Comparison of ENCODE assay signal across 17 cellular contexts in genomic region chr7:158420591-158421340, GRCh38.
DNase-seq lines count a peak whose midpoint lies in the region; ATAC-seq and TF ChIP-seq lines count a peak whose summit lies in the region.
"Had no signal": no experiment of that assay in that cellular context is flagged by ENCODE, and none has a peak within 500 bp of the region (broad histone marks: within the 10 kb centered on the region; RNA-seq: fewer than 3 reads in every experiment).

No MANE protein-coding gene starts in this region.

- intact Hi-C loops in cardiac septum (cut with DNase I) (no loop called here), heart right ventricle (cut with DNase I) (no loop called here)

- H3K9me3 ChIP-seq in heart right ventricle, result peaks cover 0 to 4% (median 0%) of the 10 kb centered on the region in 11 donors
- H3K9me3 ChIP-seq: HAP-1 had no signal

- H3K27ac ChIP-seq in heart right ventricle, result no peak overlapping the region
- H3K27ac ChIP-seq: BLaER1, GM23248, HL-60 had no signal

- no peak overlapping the region for H3K4me3 ChIP-seq in heart right ventricle
- H3K4me3 ChIP-seq: BLaER1, GM12878, GM23248, HAP-1 had no signal

- ATAC-seq in heart right ventricle (no peak), GM19455 (IDR thresholded peaks at IDR 0.05; ENCODE audit: unreplicated experiment) (no peak)
- ATAC-seq: GM12878 had no signal

- TF ChIP-seq CTCF in heart right ventricle (IDR thresholded peaks at IDR 0.05) (no peak), GM20000 (IDR thresholded peaks at IDR 0.05; ENCODE audit: extremely low read depth, missing control alignments) (no peak)

- H3K36me3 ChIP-seq in heart right ventricle, result no peaks in the 10 kb centered on the region
- H3K36me3 ChIP-seq: BLaER1, HAP-1 had no signal

- H3K27me3 ChIP-seq in heart right ventricle, result peaks cover 0 to 8% (median 0%) of the 10 kb centered on the region in 7 donors
- H3K27me3 ChIP-seq: BLaER1 had no signal

- DNase-seq in cardiac septum (ENCODE audit: low spot score), result peak; percentile 43
- DNase-seq in heart right ventricle, result no peak
- peak; percentile 65 for DNase-seq in mesenteric fat pad (ENCODE audit: low spot score)
- DNase-seq in stimulated activated CD8-positive, alpha-beta memory T cell treated with anti-CD3 and anti-CD28 coated beads, Interleukin-4, amount 100 ng/mL, for 48 hours, result peak; percentile 3
- DNase-seq in DMS53 (lab: John Stamatoyannopoulos, UW), result no peak
- no peak for DNase-seq in GM20000 (ENCODE audit: low spot score)
- DNase-seq: 8988T; CD4-positive, alpha-beta memory T cell; DMS153; DMS79 treated with DMSO at 0.1 percent for 48 hours; GF-D8; GM23248 had no signal

- H3K4me1 ChIP-seq in heart right ventricle, result no peaks in the 10 kb centered on the region
- H3K4me1 ChIP-seq: HAP-1 had no signal

- WGBS in heart right ventricle, 2 donors, result 86 to 87% methylated on average over 16 of the region's 16 CpGs

Comparison
In these comparisons a context has a peak if more than half of its experiments do, and no peak if none do; other contexts are left out.
1. DNase-seq: peak in cardiac septum (single experiment), mesenteric fat pad (single experiment) and stimulated activated CD8-positive, alpha-beta memory T cell treated with anti-CD3 and anti-CD28 coated beads, Interleukin-4, amount 100 ng/mL, for 48 hours (single experiment); none in heart right ventricle (0 of 2), DMS53 (single experiment) and GM20000 (single experiment).